ENCODE assay signal across 18 cellular contexts in genomic region chr7:18177129-18177814, GRCh38.
DNase-seq lines count a peak whose midpoint lies in the region; ATAC-seq, FAIRE-seq and TF ChIP-seq lines count a peak whose summit lies in the region.
"Had no signal": no experiment of that assay in that cellular context is flagged by ENCODE, and none has a peak within 500 bp of the region (broad histone marks: within the 10 kb centered on the region; RNA-seq: fewer than 3 reads in every experiment).

No MANE protein-coding gene starts in this region.

- H3K36me3 Mint-ChIP-seq in CD14-positive monocyte (no peaks in the 10 kb centered on the region), mesothelial cell of epicardium (peaks cover 4% of the 10 kb centered on the region)
- H3K36me3 Mint-ChIP-seq in activated naive CD4-positive, alpha-beta T cell treated with anti-CD3 and anti-CD28 coated beads, Interleukin-2, amount 10 ng/mL, durations not matched to agents 7 days and 5 days = no peaks in the 10 kb centered on the region
- H3K36me3 Mint-ChIP-seq: activated naive CD8-positive, alpha-beta T cell treated with anti-CD3 and anti-CD28 coated beads, Interleukin-2, amount 10 ng/mL, durations not matched to agents 7 days and 5 days; brain had no signal

- H3K9me3 Mint-ChIP-seq in CD14-positive monocyte = peaks cover 0 to 6% (median 1%) of the 10 kb centered on the region in 7 donors
- peaks cover 24% of the 10 kb centered on the region for H3K9me3 Mint-ChIP-seq in mesothelial cell of epicardium
- no peaks in the 10 kb centered on the region for H3K9me3 Mint-ChIP-seq in activated naive CD4-positive, alpha-beta T cell treated with anti-CD3 and anti-CD28 coated beads, Interleukin-2, amount 10 ng/mL, durations not matched to agents 7 days and 5 days
- H3K9me3 Mint-ChIP-seq: activated naive CD8-positive, alpha-beta T cell treated with anti-CD3 and anti-CD28 coated beads, Interleukin-2, amount 10 ng/mL, durations not matched to agents 7 days and 5 days had no signal

- H3K4me1 Mint-ChIP-seq in CD14-positive monocyte = peaks cover 29% of the 10 kb centered on the region
- peaks cover 25% of the 10 kb centered on the region for H3K4me1 Mint-ChIP-seq in mesothelial cell of epicardium
- peaks cover 6% of the 10 kb centered on the region for H3K4me1 Mint-ChIP-seq in activated naive CD4-positive, alpha-beta T cell treated with anti-CD3 and anti-CD28 coated beads, Interleukin-2, amount 10 ng/mL, durations not matched to agents 7 days and 5 days
- H3K4me1 Mint-ChIP-seq: brain had no signal

- H3K27ac Mint-ChIP-seq in CD14-positive monocyte (peak overlapping the region; percentile 88 to 98 (median 93)), mesothelial cell of epicardium (peak overlapping the region; percentile 61)
- no peak overlapping the region for H3K27ac Mint-ChIP-seq in activated naive CD4-positive, alpha-beta T cell treated with anti-CD3 and anti-CD28 coated beads, Interleukin-2, amount 10 ng/mL, durations not matched to agents 7 days and 5 days
- H3K27ac Mint-ChIP-seq: activated CD4-positive, alpha-beta memory T cell treated with anti-CD3 and anti-CD28 coated beads, Interleukin-2, amount 10 ng/mL, durations not matched to agents 7 days and 5 days; activated naive CD8-positive, alpha-beta T cell treated with anti-CD3 and anti-CD28 coated beads, Interleukin-2, amount 10 ng/mL, durations not matched to agents 7 days and 5 days; activated T-cell treated with anti-CD3 and anti-CD28 coated beads, Interleukin-2, amount 50 U/mL, for 72 hours; brain had no signal

- CTCF ChIA-PET in activated naive CD4-positive, alpha-beta T cell treated with anti-CD3 and anti-CD28 coated beads, Interleukin-2, amount 10 ng/mL, durations not matched to agents 7 days and 5 days (lab: Charles Lee) = no interaction called here

- TF ChIP-seq POLR2A in GM12891 (IDR thresholded peaks at IDR 0.05; ENCODE audit: low read depth, low read length) = no peak

- peak; percentile 3 for ATAC-seq in GM21723 (IDR thresholded peaks at IDR 0.05; ENCODE audit: unreplicated experiment)
- ATAC-seq: foreskin keratinocyte had no signal

- no peak for TF ChIP-seq CTCF in CD14-positive monocyte (IDR thresholded peaks at IDR 0.05)
- no peak for TF ChIP-seq CTCF in mesothelial cell of epicardium (IDR thresholded peaks at IDR 0.05; ENCODE audit: unreplicated experiment)

- FAIRE-seq in GM12891 (lab: Jason Lieb, UNC) = no peak

- H3K27ac ChIP-seq in substantia nigra (ENCODE audit: low read depth, low read length, poor library complexity, severe bottlenecking) = no peak overlapping the region
- H3K27ac ChIP-seq: foreskin keratinocyte had no signal

- DNase-seq in CD14-positive monocyte (ENCODE audit: low spot score) = no peak
- DNase-seq in OCI-M1 (lab: John Stamatoyannopoulos, UW) = peak; percentile 69
- DNase-seq in mesothelial cell of epicardium (ENCODE audit: low spot score in 2 of 2, unreplicated experiment in 2 of 2) = no peak
- DNase-seq in activated naive CD4-positive, alpha-beta T cell treated with anti-CD3 and anti-CD28 coated beads, Interleukin-2, amount 10 ng/mL, durations not matched to agents 7 days and 5 days = no peak
- no peak for DNase-seq in NK-92 (lab: John Stamatoyannopoulos, UW; ENCODE audit: unreplicated experiment)
- DNase-seq in substantia nigra (lab: John Stamatoyannopoulos, UW) = no peak
- no peak for DNase-seq in GM12891 (ENCODE audit: insufficient read length, low spot score)
- DNase-seq: activated CD4-positive, alpha-beta memory T cell treated with anti-CD3 and anti-CD28 coated beads, Interleukin-2, amount 10 ng/mL, durations not matched to agents 7 days and 5 days; activated naive CD8-positive, alpha-beta T cell treated with anti-CD3 and anti-CD28 coated beads, Interleukin-2, amount 10 ng/mL, durations not matched to agents 7 days and 5 days; cortex of kidney; DMS53; foreskin keratinocyte; NCI-H146; NK-92 treated with Interleukin-12 subunit alpha and Interleukin-12 subunit beta, amount 100 ng/mL, for 24 hours; SW 1271 had no signal

- H3K27me3 Mint-ChIP-seq in CD14-positive monocyte (ENCODE audit: low read depth in 3 of 3) = peaks cover 0 to 2% (median 2%) of the 10 kb centered on the region in 3 donors
- H3K27me3 Mint-ChIP-seq in mesothelial cell of epicardium (ENCODE audit: low read depth) = no peaks in the 10 kb centered on the region
- H3K27me3 Mint-ChIP-seq in activated naive CD4-positive, alpha-beta T cell treated with anti-CD3 and anti-CD28 coated beads, Interleukin-2, amount 10 ng/mL, durations not matched to agents 7 days and 5 days = no peaks in the 10 kb centered on the region
- H3K27me3 Mint-ChIP-seq: brain had no signal

- intact Hi-C loops in CD14-positive monocyte (cut with micrococcal nuclease) = loop anchor here in 1 of 2 donors (5.0 kb wide), 1 partner anchor 50 kb away; no protein-coding TSS in a partner anchor

- H3K4me3 Mint-ChIP-seq in CD14-positive monocyte (peak overlapping the region; percentile 28 to 69), mesothelial cell of epicardium (no peak overlapping the region)
- no peak overlapping the region for H3K4me3 Mint-ChIP-seq in activated naive CD4-positive, alpha-beta T cell treated with anti-CD3 and anti-CD28 coated beads, Interleukin-2, amount 10 ng/mL, durations not matched to agents 7 days and 5 days
- H3K4me3 Mint-ChIP-seq: activated CD4-positive, alpha-beta memory T cell treated with anti-CD3 and anti-CD28 coated beads, Interleukin-2, amount 10 ng/mL, durations not matched to agents 7 days and 5 days; activated naive CD8-positive, alpha-beta T cell treated with anti-CD3 and anti-CD28 coated beads, Interleukin-2, amount 10 ng/mL, durations not matched to agents 7 days and 5 days; brain had no signal

TF ChIP-seq in GM12891, 5 proteins besides CTCF, POLR2A, EP300 and RAD21:
- TF ChIP-seq POU2F2 (IDR thresholded peaks at IDR 0.05; ENCODE audit: low read depth, low read length) = no peak

Comparison
In these comparisons a context has a peak if more than half of its experiments do, and no peak if none do; other contexts are left out.
1. H3K4me3 Mint-ChIP-seq: peak in CD14-positive monocyte (2 of 2); none in mesothelial cell of epicardium (single experiment) and activated naive CD4-positive, alpha-beta T cell treated with anti-CD3 and anti-CD28 coated beads, Interleukin-2, amount 10 ng/mL, durations not matched to agents 7 days and 5 days (single experiment).